11 cellular contexts compared by ENCODE assay signal in the genomic region with DNA sequence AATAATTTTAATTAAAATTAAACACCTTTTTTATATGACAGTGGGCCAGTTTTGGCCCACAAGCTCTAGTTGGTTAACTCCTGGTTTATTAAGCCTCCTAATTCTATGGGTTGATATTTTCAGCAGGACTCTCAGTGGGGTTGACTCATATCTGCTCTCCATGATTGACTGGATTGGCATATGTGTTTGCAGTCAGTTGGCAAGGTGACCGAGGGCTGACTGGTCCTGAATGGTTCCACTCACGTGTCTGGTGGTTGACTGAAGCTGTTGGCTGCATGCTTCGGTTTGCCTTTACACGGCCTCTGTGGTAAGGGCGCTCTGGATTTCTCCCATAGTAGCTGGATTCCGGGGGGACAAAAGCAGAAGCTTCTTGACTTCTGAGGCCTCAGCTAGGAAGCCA.
DNase-seq lines count a peak whose midpoint lies in the region; ATAC-seq and TF ChIP-seq lines count a peak whose summit lies in the region.
"Had no signal": no experiment of that assay in that cellular context is flagged by ENCODE, and none has a peak within 500 bp of the region (broad histone marks: within the 10 kb centered on the region; RNA-seq: fewer than 3 reads in every experiment).

No MANE protein-coding gene starts in this region.

- peaks cover 4% of the 10 kb centered on the region for H3K9me3 Mint-ChIP-seq in activated T-cell treated with anti-CD3 and anti-CD28 coated beads, Interleukin-2, amount 50 U/mL, for 24 hours

- H3K36me3 Mint-ChIP-seq in activated T-cell treated with anti-CD3 and anti-CD28 coated beads, Interleukin-2, amount 50 U/mL, for 24 hours (ENCODE audit: low read depth), result no peaks in the 10 kb centered on the region

- peaks cover 9% of the 10 kb centered on the region for H3K4me1 Mint-ChIP-seq in activated T-cell treated with anti-CD3 and anti-CD28 coated beads, Interleukin-2, amount 50 U/mL, for 24 hours (ENCODE audit: low read depth)

- H3K36me3 ChIP-seq in OCI-LY3 (replicated peaks; ENCODE audit: low read depth, low read length), result no peaks in the 10 kb centered on the region
- H3K36me3 ChIP-seq: brain microvascular endothelial cell had no signal

- H3K9ac ChIP-seq in OCI-LY3 (ENCODE audit: low read length), result peak overlapping the region; percentile 7; the same call in 1 of the 2 replicates

- H3K27ac Mint-ChIP-seq in activated T-cell treated with anti-CD3 and anti-CD28 coated beads, Interleukin-2, amount 50 U/mL, for 24 hours, result peak overlapping the region; percentile 70

- DNase-seq in activated T-cell treated with anti-CD3 and anti-CD28 coated beads, Interleukin-2, amount 50 U/mL, for 24 hours, result no peak
- DNase-seq in activated T-cell treated with anti-CD3 and anti-CD28 coated beads for 4 hours (no peak), COR-L47 (lab: John Stamatoyannopoulos, UW) (no peak), lower leg skin (ENCODE audit: low spot score in 2 of 2) (no peak)
- DNase-seq in stimulated activated CD8-positive, alpha-beta memory T cell treated with anti-CD3 and anti-CD28 coated beads, Interleukin-15, amount 100 ng/mL, for 48 hours (ENCODE audit: low read depth in 2 of 2), result peak; percentile 33
- DNase-seq: AML-193, brain microvascular endothelial cell, T-helper 9 cell had no signal

- H3K79me2 ChIP-seq in OCI-LY3 (ENCODE audit: low read length), result no peaks in the 10 kb centered on the region

- peak overlapping the region; percentile 52 for H3K27ac ChIP-seq in OCI-LY3 (ENCODE audit: low read length)
- H3K27ac ChIP-seq: brain microvascular endothelial cell had no signal

- H3K4me3 Mint-ChIP-seq in activated T-cell treated with anti-CD3 and anti-CD28 coated beads, Interleukin-2, amount 50 U/mL, for 24 hours, result no peak overlapping the region

- H4K20me1 ChIP-seq in OCI-LY3 (ENCODE audit: insufficient read depth, low read length), result no peaks in the 10 kb centered on the region

- 52 to 62% methylated on average over 6 of the region's 6 CpGs for WGBS in lower leg skin, 2 donors

- peak overlapping the region; percentile 58 for H3K4me2 ChIP-seq in OCI-LY3 (ENCODE audit: low read length)

- H3K9me3 ChIP-seq in OCI-LY3 (ENCODE audit: insufficient read depth, low read length), result no peaks in the 10 kb centered on the region

- peak; percentile 52 for ATAC-seq in HG02678 (IDR thresholded peaks at IDR 0.05; ENCODE audit: unreplicated experiment)
- ATAC-seq in HG03571 (IDR thresholded peaks at IDR 0.05; ENCODE audit: unreplicated experiment), result no peak

- no peaks in the 10 kb centered on the region for H3K27me3 Mint-ChIP-seq in activated T-cell treated with anti-CD3 and anti-CD28 coated beads, Interleukin-2, amount 50 U/mL, for 24 hours

- H3K4me1 ChIP-seq in OCI-LY3 (ENCODE audit: low read length), result peaks cover 24% of the 10 kb centered on the region

- no peaks in the 10 kb centered on the region for H3K27me3 ChIP-seq in OCI-LY3 (ENCODE audit: low read depth, low read length)
- H3K27me3 ChIP-seq: brain microvascular endothelial cell had no signal

- TF ChIP-seq CTCF in OCI-LY3 (IDR thresholded peaks at IDR 0.05; ENCODE audit: low read depth, low read length) (no peak), lower leg skin (IDR thresholded peaks at IDR 0.05) (no peak)

- H3K4me3 ChIP-seq in OCI-LY3 (ENCODE audit: low read length), result peak overlapping the region; percentile 9
- no peak overlapping the region for H3K4me3 ChIP-seq in lower leg skin (ENCODE audit: low read depth, poor library complexity, severe bottlenecking)

- TF ChIP-seq POLR2A in lower leg skin (IDR thresholded peaks at IDR 0.05), result no peak

- intact Hi-C loops in lower leg skin (cut with DNase I; ENCODE audit: low total_unique reads), result no loop called here

- H2AFZ ChIP-seq in OCI-LY3 (ENCODE audit: low read depth, low read length), result peak overlapping the region; percentile 70

Comparison
In these comparisons a context has a peak if more than half of its experiments do, and no peak if none do; other contexts are left out.
1. DNase-seq: peak in stimulated activated CD8-positive, alpha-beta memory T cell treated with anti-CD3 and anti-CD28 coated beads, Interleukin-15, amount 100 ng/mL, for 48 hours (2 of 2); none in activated T-cell treated with anti-CD3 and anti-CD28 coated beads, Interleukin-2, amount 50 U/mL, for 24 hours (single experiment), activated T-cell treated with anti-CD3 and anti-CD28 coated beads for 4 hours (single experiment), COR-L47 (single experiment) and lower leg skin (0 of 2).